22 cellular contexts compared by ENCODE assay signal in genomic region chr6:159529820-159530405, GRCh38.
DNase-seq lines count a peak whose midpoint lies in the region; ATAC-seq and TF ChIP-seq lines count a peak whose summit lies in the region.
"Had no signal": no experiment of that assay in that cellular context is flagged by ENCODE, and none has a peak within 500 bp of the region (broad histone marks: within the 10 kb centered on the region; RNA-seq: fewer than 3 reads in every experiment).

No MANE protein-coding gene starts in this region.

- H3K9ac ChIP-seq in mammary epithelial cell (ENCODE audit: insufficient read depth, low read length): no peak overlapping the region

- dilution Hi-C loops in mammary epithelial cell (cut with HindIII; ENCODE audit: low sequenced_read_pairs): no loop called here

- no peak overlapping the region for H2AFZ ChIP-seq in mammary epithelial cell (ENCODE audit: low read depth, low read length)

- ATAC-seq in mucosa of descending colon: peak; percentile 26
- ATAC-seq in GM21529 (IDR thresholded peaks at IDR 0.05; ENCODE audit: unreplicated experiment): no peak
- ATAC-seq in HG02973 (IDR thresholded peaks at IDR 0.05; ENCODE audit: unreplicated experiment): no peak
- ATAC-seq: activated CD8-positive, alpha-beta T cell treated with anti-CD3 and anti-CD28 coated beads, Interleukin-2, amount 10 ng/mL, durations not matched to agents 7 days and 5 days; body of pancreas; HCT116; natural killer cell treated with Interleukin-12 subunit alpha and Interleukin-12 subunit beta and Interleukin-15 and Interleukin-18, amount 100 ng/mL, for 72 hours; stimulated activated naive B cell treated with anti-CD40 and anti-IgM and Interleukin-4, amounts not matched to agents 10 μg/mL and 1 μg/mL and 100 μg/mL, for 72 hours had no signal

- H3K79me2 ChIP-seq in mammary epithelial cell (ENCODE audit: insufficient read depth, low read length): no peaks in the 10 kb centered on the region

- CTCF ChIA-PET in mammary epithelial cell (lab: Charles Lee; ENCODE audit: low non-redundant PET): no interaction called here

- no peaks in the 10 kb centered on the region for H4K20me1 ChIP-seq in mammary epithelial cell (ENCODE audit: insufficient read depth, low read length)

- no TSS peak for BruUV-seq in mammary epithelial cell (replicated peaks; lab: Mats Ljungman, UMichigan)

- H3K4me1 ChIP-seq in mucosa of descending colon (ENCODE audit: low read depth) (no peaks in the 10 kb centered on the region), mammary epithelial cell (ENCODE audit: insufficient read depth, low read length) (no peaks in the 10 kb centered on the region)
- H3K4me1 ChIP-seq: body of pancreas, SJCRH30 had no signal

- DNase-seq in Ammon's horn (ENCODE audit: low spot score) (peak; percentile 55), NCI-H524 treated with DMSO at 0.1 percent for 48 hours (lab: John Stamatoyannopoulos, UW) (peak; percentile 44), globus pallidus (ENCODE audit: low spot score) (peak; percentile 13), mucosa of descending colon (peak in 1 of 3 donors; percentile 32), mammary epithelial cell (no peak)
- DNase-seq: activated CD8-positive, alpha-beta T cell treated with anti-CD3 and anti-CD28 coated beads, Interleukin-2, amount 10 ng/mL, durations not matched to agents 7 days and 5 days; activated naive CD4-positive, alpha-beta T cell treated with anti-CD3 and anti-CD28 coated beads for 36 hours; body of pancreas; CD8-positive, alpha-beta memory T cell; glutamatergic neuron; Kasumi-1; NCI-H1417 treated with DMSO at 0.1 percent for 48 hours; NCI-H2029 treated with DMSO at 0.1 percent for 48 hours; NCI-H2227 treated with DMSO at 0.1 percent for 48 hours; NCI-H748 treated with DMSO at 0.1 percent for 48 hours; SJCRH30; stimulated activated naive B cell treated with anti-CD40 and anti-IgM and Interleukin-4, amounts not matched to agents 10 μg/mL and 1 μg/mL and 100 μg/mL, for 72 hours; SW 1271 had no signal

- in situ Hi-C loops in mammary epithelial cell (cut with MboI; ENCODE audit: low sequenced_read_pairs in 2 of 2): no loop called here

- no peak overlapping the region for H3K27ac ChIP-seq in mammary epithelial cell (ENCODE audit: insufficient read depth, low read depth, low read length)
- H3K27ac ChIP-seq: body of pancreas, SJCRH30 had no signal

- H3K4me3 ChIP-seq in mucosa of descending colon (no peak overlapping the region), mammary epithelial cell (replicated peaks in 1 of 3; ENCODE audit: insufficient read depth in 1 of 3, low read depth in 2 of 3, low read length in 3 of 3) (no peak overlapping the region)
- H3K4me3 ChIP-seq: body of pancreas, SJCRH30 had no signal

- H3K27me3 ChIP-seq in mammary epithelial cell (ENCODE audit: insufficient read depth, low read length): no peaks in the 10 kb centered on the region
- H3K27me3 ChIP-seq: body of pancreas had no signal

- H3K36me3 ChIP-seq in mucosa of descending colon (ENCODE audit: low read depth) (no peaks in the 10 kb centered on the region), mammary epithelial cell (ENCODE audit: insufficient read depth, low read length) (no peaks in the 10 kb centered on the region)
- H3K36me3 ChIP-seq: SJCRH30 had no signal

- no peak overlapping the region for H3K4me2 ChIP-seq in mammary epithelial cell (ENCODE audit: insufficient read depth, low read depth, low read length)

- H3K9me3 ChIP-seq in mucosa of descending colon (no peaks in the 10 kb centered on the region), mammary epithelial cell (replicated peaks; ENCODE audit: insufficient read depth, low read length) (no peaks in the 10 kb centered on the region)
- H3K9me3 ChIP-seq: body of pancreas, SJCRH30 had no signal

- TF ChIP-seq CTCF in mucosa of descending colon (IDR thresholded peaks at IDR 0.05) (no peak), mammary epithelial cell (conservative IDR thresholded peaks at IDR 0.05 in 1 of 2, IDR thresholded peaks at IDR 0.05 in 1 of 2; ENCODE audit: extremely low read depth in 1 of 2, insufficient read depth in 1 of 2, low read depth in 1 of 2, low read length in 2 of 2) (no peak)

- intact Hi-C loops in mucosa of descending colon (cut with DNase I, micrococcal nuclease) (no loop called here), mammary epithelial cell (cut with micrococcal nuclease) (no loop called here)

- 49% methylated on average over 9 of the region's 9 CpGs for WGBS in mammary epithelial cell (ENCODE audit: low coverage, missing lambda C conversion rate)
